27 cellular contexts compared by ENCODE assay signal in genomic region chr20:37425103-37425625, GRCh38.
"Had no signal": no experiment of that assay in that cellular context is flagged by ENCODE, and none has a peak within 500 bp of the region (broad histone marks: within the 10 kb centered on the region; RNA-seq: fewer than 3 reads in every experiment).

No MANE protein-coding gene starts in this region.

- ATAC-seq: activated naive CD4-positive, alpha-beta T cell treated with anti-CD3 and anti-CD28 coated beads, Interleukin-2, amount 50 U/mL, for 72 hours; activated T-cell treated with anti-CD3 and anti-CD28 coated beads, Interleukin-2, amount 50 U/mL, for 72 hours; esophagus mucosa; WTC11 had no signal

- H3K27ac Mint-ChIP-seq: activated CD4-positive, alpha-beta memory T cell treated with anti-CD3 and anti-CD28 coated beads, Interleukin-2, amount 10 ng/mL, durations not matched to agents 7 days and 5 days; activated CD4-positive, alpha-beta T cell treated with anti-CD3 and anti-CD28 coated beads, Interleukin-2, amount 10 ng/mL, durations not matched to agents 7 days and 5 days; activated naive CD4-positive, alpha-beta T cell treated with anti-CD3 and anti-CD28 coated beads, Interleukin-2, amount 10 ng/mL, durations not matched to agents 7 days and 5 days; activated naive CD4-positive, alpha-beta T cell treated with anti-CD3 and anti-CD28 coated beads, Interleukin-2, amount 50 U/mL, for 72 hours; activated naive CD8-positive, alpha-beta T cell treated with anti-CD3 and anti-CD28 coated beads, Interleukin-2, amount 10 ng/mL, durations not matched to agents 7 days and 5 days; activated T-cell treated with anti-CD3 and anti-CD28 coated beads, Interleukin-2, amount 50 U/mL, for 24 hours; activated T-cell treated with anti-CD3 and anti-CD28 coated beads, Interleukin-2, amount 50 U/mL, for 72 hours; WTC11 had no signal

- H3K4me3 Mint-ChIP-seq: activated CD4-positive, alpha-beta memory T cell treated with anti-CD3 and anti-CD28 coated beads, Interleukin-2, amount 10 ng/mL, durations not matched to agents 7 days and 5 days; activated CD4-positive, alpha-beta T cell treated with anti-CD3 and anti-CD28 coated beads, Interleukin-2, amount 10 ng/mL, durations not matched to agents 7 days and 5 days; activated naive CD4-positive, alpha-beta T cell treated with anti-CD3 and anti-CD28 coated beads, Interleukin-2, amount 10 ng/mL, durations not matched to agents 7 days and 5 days; activated naive CD8-positive, alpha-beta T cell treated with anti-CD3 and anti-CD28 coated beads, Interleukin-2, amount 10 ng/mL, durations not matched to agents 7 days and 5 days; activated T-cell treated with anti-CD3 and anti-CD28 coated beads, Interleukin-2, amount 50 U/mL, for 24 hours; activated T-cell treated with anti-CD3 and anti-CD28 coated beads, Interleukin-2, amount 50 U/mL, for 72 hours; brain; WTC11 had no signal

- H3K9me3 Mint-ChIP-seq: activated CD4-positive, alpha-beta memory T cell treated with anti-CD3 and anti-CD28 coated beads, Interleukin-2, amount 10 ng/mL, durations not matched to agents 7 days and 5 days; activated CD4-positive, alpha-beta T cell treated with anti-CD3 and anti-CD28 coated beads, Interleukin-2, amount 10 ng/mL, durations not matched to agents 7 days and 5 days; activated naive CD4-positive, alpha-beta T cell treated with anti-CD3 and anti-CD28 coated beads, Interleukin-2, amount 10 ng/mL, durations not matched to agents 7 days and 5 days; activated naive CD4-positive, alpha-beta T cell treated with anti-CD3 and anti-CD28 coated beads, Interleukin-2, amount 50 U/mL, for 72 hours; activated naive CD8-positive, alpha-beta T cell treated with anti-CD3 and anti-CD28 coated beads, Interleukin-2, amount 10 ng/mL, durations not matched to agents 7 days and 5 days; activated T-cell treated with anti-CD3 and anti-CD28 coated beads, Interleukin-2, amount 50 U/mL, for 24 hours; activated T-cell treated with anti-CD3 and anti-CD28 coated beads, Interleukin-2, amount 50 U/mL, for 72 hours; brain; WTC11 had no signal

- H3K27ac ChIP-seq: ascending aorta, breast epithelium, cardiac muscle cell, colonic mucosa had no signal

- H3K27me3 ChIP-seq: ascending aorta, colonic mucosa had no signal

- H3K4me3 ChIP-seq: ascending aorta, breast epithelium, cardiac muscle cell, colonic mucosa had no signal

- H3K36me3 Mint-ChIP-seq: activated naive CD4-positive, alpha-beta T cell treated with anti-CD3 and anti-CD28 coated beads, Interleukin-2, amount 10 ng/mL, durations not matched to agents 7 days and 5 days; activated naive CD4-positive, alpha-beta T cell treated with anti-CD3 and anti-CD28 coated beads, Interleukin-2, amount 50 U/mL, for 72 hours; activated naive CD8-positive, alpha-beta T cell treated with anti-CD3 and anti-CD28 coated beads, Interleukin-2, amount 10 ng/mL, durations not matched to agents 7 days and 5 days; brain; WTC11 had no signal

- H3K36me3 ChIP-seq: ascending aorta, breast epithelium, cardiac muscle cell, colonic mucosa had no signal

- H3K9me3 ChIP-seq: ascending aorta, breast epithelium, colonic mucosa had no signal

- H3K4me1 Mint-ChIP-seq: activated CD4-positive, alpha-beta memory T cell treated with anti-CD3 and anti-CD28 coated beads, Interleukin-2, amount 10 ng/mL, durations not matched to agents 7 days and 5 days; activated CD4-positive, alpha-beta T cell treated with anti-CD3 and anti-CD28 coated beads, Interleukin-2, amount 10 ng/mL, durations not matched to agents 7 days and 5 days; activated naive CD4-positive, alpha-beta T cell treated with anti-CD3 and anti-CD28 coated beads, Interleukin-2, amount 10 ng/mL, durations not matched to agents 7 days and 5 days; activated naive CD8-positive, alpha-beta T cell treated with anti-CD3 and anti-CD28 coated beads, Interleukin-2, amount 10 ng/mL, durations not matched to agents 7 days and 5 days had no signal

- DNase-seq: activated CD4-positive, alpha-beta memory T cell treated with anti-CD3 and anti-CD28 coated beads, Interleukin-2, amount 10 ng/mL, durations not matched to agents 7 days and 5 days; activated CD4-positive, alpha-beta T cell treated with anti-CD3 and anti-CD28 coated beads for 1 hour; activated CD4-positive, alpha-beta T cell treated with anti-CD3 and anti-CD28 coated beads for 4 hours; activated CD4-positive, alpha-beta T cell treated with anti-CD3 and anti-CD28 coated beads, Interleukin-2, amount 10 ng/mL, durations not matched to agents 7 days and 5 days; activated CD4-positive, alpha-beta T cell treated with anti-CD3 and anti-CD28 coated beads, Interleukin-2, amount 50 U/mL, for 4 hours; activated CD8-positive, alpha-beta memory T cell treated with anti-CD3 and anti-CD28 coated beads, Interleukin-2, amount 50 U/mL, for 48 hours; activated gamma-delta T cell; activated naive CD4-positive, alpha-beta T cell; activated naive CD4-positive, alpha-beta T cell treated with anti-CD3 and anti-CD28 coated beads, Interleukin-2, amount 10 ng/mL, durations not matched to agents 7 days and 5 days; activated naive CD8-positive, alpha-beta T cell treated with anti-CD3 and anti-CD28 coated beads, Interleukin-2, amount 10 ng/mL, durations not matched to agents 7 days and 5 days; activated T-cell treated with anti-CD3 and anti-CD28 coated beads for 4 hours; activated T-cell treated with anti-CD3 and anti-CD28 coated beads, Interleukin-2, amount 50 U/mL, for 24 hours; activated T-cell treated with anti-CD3 and anti-CD28 coated beads, Interleukin-2, amount 50 U/mL, for 72 hours; central memory CD4-positive, alpha-beta T cell; cerebellar nuclear complex; colonic mucosa; effector CD8-positive, alpha-beta T cell; foreskin fibroblast; head of caudate nucleus; T-helper 2 cell had no signal

- H3K4me1 ChIP-seq: ascending aorta, breast epithelium, colonic mucosa had no signal
